31 cellular contexts compared by ENCODE assay signal in genomic region chr12:109704371-109705098, GRCh38.
"Had no signal": no experiment of that assay in that cellular context is flagged by ENCODE, and none has a peak within 500 bp of the region (broad histone marks: within the 10 kb centered on the region; RNA-seq: fewer than 3 reads in every experiment).

No MANE protein-coding gene starts in this region.

- H3K4me3 Mint-ChIP-seq: naive thymus-derived CD4-positive, alpha-beta T cell; natural killer cell; nephron; neural progenitor cell; stimulated activated memory B cell treated with anti-CD40 and anti-IgM and Interleukin-4, amounts not matched to agents 10 μg/mL and 1 μg/mL and 100 μg/mL, for 72 hours; stimulated activated naive CD8-positive, alpha-beta T cell treated with anti-CD3 and anti-CD28 coated beads, Interleukin-15, amount 100 ng/mL, for 72 hours; type B pancreatic cell had no signal

- H3K9ac ChIP-seq: neural progenitor cell, parathyroid adenoma had no signal

- H3K4me1 ChIP-seq: psoas muscle, spleen, suprapubic skin, tibial artery, upper lobe of right lung, uterus had no signal

- H3K4me1 Mint-ChIP-seq: naive thymus-derived CD4-positive, alpha-beta T cell; natural killer cell; stimulated activated memory B cell treated with anti-CD40 and anti-IgM and Interleukin-4, amounts not matched to agents 10 μg/mL and 1 μg/mL and 100 μg/mL, for 72 hours; stimulated activated naive CD8-positive, alpha-beta T cell treated with anti-CD3 and anti-CD28 coated beads, Interleukin-15, amount 100 ng/mL, for 72 hours had no signal

- ATAC-seq: naive thymus-derived CD4-positive, alpha-beta T cell; natural killer cell; psoas muscle; right cardiac atrium; sciatic nerve; stimulated activated naive CD8-positive, alpha-beta T cell treated with anti-CD3 and anti-CD28 coated beads, Interleukin-15, amount 100 ng/mL, for 72 hours; stimulated activated naive CD8-positive, alpha-beta T cell treated with anti-CD3 and anti-CD28 coated beads, Interleukin-15, Interleukin-2, amounts not matched to agents 100 U/mL and 50 U/mL, for 24 hours had no signal

- H3K27me3 ChIP-seq: neural progenitor cell, ovary, testis, transverse colon, uterus had no signal

- H3K4me3 ChIP-seq: neural progenitor cell, ovary, psoas muscle, skin epidermis, smooth muscle cell, spleen, suprapubic skin, testis, tibial artery, transverse colon, upper lobe of right lung, uterus had no signal

- H3K9me3 ChIP-seq: ovary, psoas muscle, spleen, suprapubic skin, testis, tibial artery, transverse colon, upper lobe of right lung, uterus had no signal

- H3K27ac Mint-ChIP-seq: naive thymus-derived CD4-positive, alpha-beta T cell; natural killer cell; nephron; neural progenitor cell; progenitor cell of endocrine pancreas; stimulated activated memory B cell treated with anti-CD40 and anti-IgM and Interleukin-4, amounts not matched to agents 10 μg/mL and 1 μg/mL and 100 μg/mL, for 72 hours; stimulated activated naive CD8-positive, alpha-beta T cell treated with anti-CD3 and anti-CD28 coated beads, Interleukin-15, amount 100 ng/mL, for 72 hours; type B pancreatic cell had no signal

- H3K27ac ChIP-seq: neural progenitor cell, ovary, parathyroid adenoma, psoas muscle, skin epidermis, spleen, suprapubic skin, testis, tibial artery, transverse colon, upper lobe of right lung, uterus had no signal

- H2AFZ ChIP-seq: neural progenitor cell, parathyroid adenoma had no signal

- H3K9me3 Mint-ChIP-seq: naive thymus-derived CD4-positive, alpha-beta T cell; natural killer cell; nephron; neural progenitor cell; stimulated activated memory B cell treated with anti-CD40 and anti-IgM and Interleukin-4, amounts not matched to agents 10 μg/mL and 1 μg/mL and 100 μg/mL, for 72 hours; stimulated activated naive CD8-positive, alpha-beta T cell treated with anti-CD3 and anti-CD28 coated beads, Interleukin-15, amount 100 ng/mL, for 72 hours; type B pancreatic cell had no signal

- H3K36me3 ChIP-seq: neural progenitor cell, ovary, spleen, suprapubic skin, tibial artery, transverse colon, upper lobe of right lung, uterus had no signal

- H3K4me2 ChIP-seq: neural progenitor cell, smooth muscle cell had no signal

- H3K27me3 Mint-ChIP-seq: progenitor cell of endocrine pancreas, type B pancreatic cell had no signal

- H3K36me3 Mint-ChIP-seq: naive thymus-derived CD4-positive, alpha-beta T cell; natural killer cell; neural progenitor cell; stimulated activated memory B cell treated with anti-CD40 and anti-IgM and Interleukin-4, amounts not matched to agents 10 μg/mL and 1 μg/mL and 100 μg/mL, for 72 hours; type B pancreatic cell had no signal

- DNase-seq: naive thymus-derived CD4-positive, alpha-beta T cell; natural killer cell; occipital lobe; ovary; psoas muscle; right cardiac atrium; stimulated activated CD4-positive, alpha-beta T cell treated with anti-CD3 and anti-CD28 coated beads, Interleukin-12 subunit alpha, Interleukin-12 subunit beta, amount 100 ng/mL, for 4 hours; stimulated activated CD4-positive, alpha-beta T cell treated with anti-CD3 and anti-CD28 coated beads, Interleukin-1b, Interleukin-23, amount 100 ng/mL, for 48 hours; stimulated activated CD4-positive, alpha-beta T cell treated with anti-CD3 and anti-CD28 coated beads, Interleukin-4, amount 100 ng/mL, for 1 hour; stimulated activated CD4-positive, alpha-beta T cell treated with anti-CD3 and anti-CD28 coated beads, Interleukin-4, amount 100 ng/mL, for 4 hours; stimulated activated CD8-positive, alpha-beta memory T cell treated with anti-CD3 and anti-CD28 coated beads, Interleukin-4, amount 100 ng/mL, for 48 hours; stimulated activated naive CD4-positive, alpha-beta T cell; stimulated activated naive CD8-positive, alpha-beta T cell treated with anti-CD3 and anti-CD28 coated beads, Interleukin-15, amount 100 ng/mL, for 72 hours; stimulated activated naive CD8-positive, alpha-beta T cell treated with anti-CD3 and anti-CD28 coated beads, Interleukin-15, Interleukin-2, amounts not matched to agents 100 U/mL and 50 U/mL, for 24 hours; substantia nigra; testis; tibial artery; transverse colon; upper lobe of right lung; uterus had no signal

- H3K79me2 ChIP-seq: parathyroid adenoma had no signal
